1 cellular context compared by ENCODE assay signal in the genomic region with DNA sequence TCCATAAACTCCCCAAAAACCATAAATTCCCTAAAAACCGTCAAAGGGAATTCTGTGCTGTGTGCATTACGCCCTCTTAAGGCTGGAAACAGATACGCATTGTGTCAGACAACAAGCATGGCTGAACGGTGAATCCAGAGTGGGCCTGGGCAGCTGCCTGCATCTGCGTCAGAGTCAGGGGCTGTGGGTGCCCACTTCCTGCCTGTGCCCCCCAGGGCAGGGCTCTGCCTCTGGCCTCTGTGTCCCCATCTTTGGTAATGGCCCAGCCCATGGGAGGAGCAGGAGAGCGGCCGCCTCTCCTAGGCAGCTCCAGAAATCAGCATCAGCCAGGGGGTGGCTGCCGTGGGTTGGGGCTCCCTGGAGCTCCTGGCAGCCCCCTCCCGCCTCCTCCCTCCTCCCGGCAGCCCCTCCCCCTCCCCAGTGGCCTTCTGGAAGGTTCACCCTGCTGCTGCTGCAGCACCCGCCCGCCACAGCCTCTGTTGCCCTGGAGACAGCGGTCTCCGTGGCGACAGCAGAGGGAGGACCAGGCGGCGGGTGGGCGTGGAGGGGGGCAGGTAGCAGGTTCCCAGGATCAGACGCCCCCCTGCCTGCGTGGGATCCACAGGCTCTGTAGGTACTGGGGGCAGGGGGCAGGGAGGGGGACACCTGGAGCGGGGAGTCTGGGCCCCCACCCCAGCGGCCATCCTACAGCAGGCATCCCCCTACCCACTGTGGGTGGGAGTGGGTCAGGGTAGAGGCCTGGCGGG.
TF ChIP-seq lines count a peak whose summit lies in the region.

No MANE protein-coding gene starts in this region.

TF ChIP-seq in HEK293, 187 proteins besides CTCF, POLR2A, EP300 and RAD21 (continued from another document):
- TF ChIP-seq, protein P1, sequence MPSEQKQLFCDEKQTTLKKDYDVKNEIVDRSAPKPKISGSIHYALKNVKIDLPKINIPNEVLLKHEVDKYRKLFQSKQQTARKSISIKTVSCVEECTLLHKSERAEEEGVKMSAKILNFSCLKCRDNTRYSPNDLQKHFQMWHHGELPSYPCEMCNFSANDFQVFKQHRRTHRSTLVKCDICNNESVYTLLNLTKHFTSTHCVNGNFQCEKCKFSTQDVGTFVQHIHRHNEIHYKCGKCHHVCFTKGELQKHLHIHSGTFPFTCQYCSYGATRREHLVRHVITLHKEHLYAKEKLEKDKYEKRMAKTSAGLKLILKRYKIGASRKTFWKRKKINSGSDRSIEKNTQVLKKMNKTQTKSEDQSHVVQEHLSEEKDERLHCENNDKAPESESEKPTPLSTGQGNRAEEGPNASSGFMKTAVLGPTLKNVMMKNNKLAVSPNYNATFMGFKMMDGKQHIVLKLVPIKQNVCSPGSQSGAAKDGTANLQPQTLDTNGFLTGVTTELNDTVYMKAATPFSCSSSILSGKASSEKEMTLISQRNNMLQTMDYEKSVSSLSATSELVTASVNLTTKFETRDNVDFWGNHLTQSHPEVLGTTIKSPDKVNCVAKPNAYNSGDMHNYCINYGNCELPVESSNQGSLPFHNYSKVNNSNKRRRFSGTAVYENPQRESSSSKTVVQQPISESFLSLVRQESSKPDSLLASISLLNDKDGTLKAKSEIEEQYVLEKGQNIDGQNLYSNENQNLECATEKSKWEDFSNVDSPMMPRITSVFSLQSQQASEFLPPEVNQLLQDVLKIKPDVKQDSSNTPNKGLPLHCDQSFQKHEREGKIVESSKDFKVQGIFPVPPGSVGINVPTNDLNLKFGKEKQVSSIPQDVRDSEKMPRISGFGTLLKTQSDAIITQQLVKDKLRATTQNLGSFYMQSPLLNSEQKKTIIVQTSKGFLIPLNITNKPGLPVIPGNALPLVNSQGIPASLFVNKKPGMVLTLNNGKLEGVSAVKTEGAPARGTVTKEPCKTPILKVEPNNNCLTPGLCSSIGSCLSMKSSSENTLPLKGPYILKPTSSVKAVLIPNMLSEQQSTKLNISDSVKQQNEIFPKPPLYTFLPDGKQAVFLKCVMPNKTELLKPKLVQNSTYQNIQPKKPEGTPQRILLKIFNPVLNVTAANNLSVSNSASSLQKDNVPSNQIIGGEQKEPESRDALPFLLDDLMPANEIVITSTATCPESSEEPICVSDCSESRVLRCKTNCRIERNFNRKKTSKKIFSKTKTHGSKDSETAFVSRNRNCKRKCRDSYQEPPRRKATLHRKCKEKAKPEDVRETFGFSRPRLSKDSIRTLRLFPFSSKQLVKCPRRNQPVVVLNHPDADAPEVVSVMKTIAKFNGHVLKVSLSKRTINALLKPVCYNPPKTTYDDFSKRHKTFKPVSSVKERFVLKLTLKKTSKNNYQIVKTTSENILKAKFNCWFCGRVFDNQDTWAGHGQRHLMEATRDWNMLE (tag by site-specific recombination; conservative IDR thresholded peaks at IDR 0.05; ENCODE audit: low read depth) = no peak
- TF ChIP-seq MYNN (tag by site-specific recombination; IDR thresholded peaks at IDR 0.05; ENCODE audit: borderline replicate concordance) (peak; percentile 67; the same call in 1 of the 2 replicates), EGR2 (tag by site-specific recombination; IDR thresholded peaks at IDR 0.05; ENCODE audit: low read depth) (peak; percentile 64), ZNF341 (tag by site-specific recombination; IDR thresholded peaks at IDR 0.05; ENCODE audit: low read depth) (0 out of 2 replicates have a peak, but pooled peaks have one; percentile 21), ZNF302 (tag by site-specific recombination; IDR thresholded peaks at IDR 0.05; ENCODE audit: low read depth) (no peak), ZNF654 (tag by site-specific recombination; IDR thresholded peaks at IDR 0.05; ENCODE audit: low read depth) (peak; percentile 47)
- TF ChIP-seq, protein P2, sequence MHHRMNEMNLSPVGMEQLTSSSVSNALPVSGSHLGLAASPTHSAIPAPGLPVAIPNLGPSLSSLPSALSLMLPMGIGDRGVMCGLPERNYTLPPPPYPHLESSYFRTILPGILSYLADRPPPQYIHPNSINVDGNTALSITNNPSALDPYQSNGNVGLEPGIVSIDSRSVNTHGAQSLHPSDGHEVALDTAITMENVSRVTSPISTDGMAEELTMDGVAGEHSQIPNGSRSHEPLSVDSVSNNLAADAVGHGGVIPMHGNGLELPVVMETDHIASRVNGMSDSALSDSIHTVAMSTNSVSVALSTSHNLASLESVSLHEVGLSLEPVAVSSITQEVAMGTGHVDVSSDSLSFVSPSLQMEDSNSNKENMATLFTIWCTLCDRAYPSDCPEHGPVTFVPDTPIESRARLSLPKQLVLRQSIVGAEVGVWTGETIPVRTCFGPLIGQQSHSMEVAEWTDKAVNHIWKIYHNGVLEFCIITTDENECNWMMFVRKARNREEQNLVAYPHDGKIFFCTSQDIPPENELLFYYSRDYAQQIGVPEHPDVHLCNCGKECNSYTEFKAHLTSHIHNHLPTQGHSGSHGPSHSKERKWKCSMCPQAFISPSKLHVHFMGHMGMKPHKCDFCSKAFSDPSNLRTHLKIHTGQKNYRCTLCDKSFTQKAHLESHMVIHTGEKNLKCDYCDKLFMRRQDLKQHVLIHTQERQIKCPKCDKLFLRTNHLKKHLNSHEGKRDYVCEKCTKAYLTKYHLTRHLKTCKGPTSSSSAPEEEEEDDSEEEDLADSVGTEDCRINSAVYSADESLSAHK (tag by site-specific recombination; IDR thresholded peaks at IDR 0.05) = peak; percentile 40; the same call in 1 of the 2 replicates
